8 cellular contexts compared by ENCODE assay signal in the genomic region with DNA sequence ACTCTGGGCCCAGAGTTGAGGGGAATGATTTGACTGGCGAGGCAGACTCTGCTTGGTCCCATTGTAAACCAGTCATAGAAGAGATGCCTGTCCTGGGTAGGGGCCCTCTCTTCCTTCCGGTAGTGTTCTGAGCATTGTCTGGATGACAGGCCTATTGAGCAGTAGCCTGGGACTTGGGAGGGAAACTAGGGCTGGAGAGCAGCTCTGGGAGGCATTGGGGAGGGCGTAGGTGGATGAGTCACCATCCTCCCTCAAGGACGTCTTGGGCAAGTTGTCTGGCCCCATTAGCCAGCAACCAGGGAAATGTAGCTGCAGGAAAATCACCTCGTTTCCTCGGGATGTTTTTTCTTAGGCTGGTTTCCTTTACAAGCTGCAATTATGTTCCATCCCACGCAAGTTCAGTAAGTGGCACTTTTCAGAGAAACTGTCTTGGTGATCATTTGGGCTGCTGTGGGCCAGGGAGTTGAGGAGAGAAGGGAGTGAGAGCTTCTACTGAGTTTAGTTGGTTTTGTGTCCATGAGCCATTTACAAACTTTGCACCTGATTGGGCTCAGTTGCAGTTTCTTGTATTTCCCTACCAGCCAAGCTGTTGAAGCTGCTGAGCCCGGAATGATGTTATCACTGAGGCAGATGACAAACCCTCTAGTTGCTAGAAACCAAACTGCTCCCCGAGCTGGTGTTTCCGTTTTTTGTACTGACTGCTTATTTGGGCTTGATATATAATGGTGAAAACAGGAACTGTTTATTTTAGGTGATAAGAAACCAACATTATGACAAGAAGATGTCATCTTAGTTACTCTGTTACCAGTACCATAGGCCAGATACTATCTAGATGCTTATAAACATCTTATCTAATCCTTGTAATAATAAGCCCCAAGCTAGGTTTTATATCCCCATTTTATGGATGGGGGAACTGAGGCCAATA.
DNase-seq lines count a peak whose midpoint lies in the region; ATAC-seq, FAIRE-seq and TF ChIP-seq lines count a peak whose summit lies in the region.

No MANE protein-coding gene starts in this region.

- peaks cover 34% of the 10 kb centered on the region for H3K4me1 ChIP-seq in GM12878 (ENCODE audit: control insufficient read depth, insufficient read depth, low read length)

- in situ Hi-C loops in GM12878 (cut with MboI) = no loop called here

- H3K27ac ChIP-seq in GM12878 (ENCODE audit: control insufficient read depth, insufficient read depth) = peak overlapping the region; percentile 87

- POLR2A ChIA-PET in GM12878 (lab: Charles Lee) = interaction anchor here (0.6 to 2.1 kb wide), 12 partner anchors 11 to 147 kb away, joined by 3 to 11 read pairs (median 4); no protein-coding TSS in a partner anchor

- peak; percentile 36 to 60; a peak in 1 of 4 replicates for TF ChIP-seq EP300 in GM12878 (IDR thresholded peaks at IDR 0.05; ENCODE audit: borderline replicate concordance in 1 of 2, control insufficient read depth in 1 of 2, low read depth in 2 of 2, low read length in 2 of 2)

- H2AFZ ChIP-seq in GM12878 (ENCODE audit: control insufficient read depth, low read depth, low read length) = peak overlapping the region; percentile 44

- H3K9me3 ChIP-seq in GM12878 (replicated peaks; ENCODE audit: control insufficient read depth, insufficient read depth, low read length) = no peaks in the 10 kb centered on the region

- RAD21 ChIA-PET in GM12878 (lab: Charles Lee; ENCODE audit: unreplicated experiment) = interaction anchor here (0.7 to 2.2 kb wide), 27 partner anchors 9 to 427 kb away, joined by 3 to 25 read pairs (median 4); no protein-coding TSS in a partner anchor

- H3K79me2 ChIP-seq in GM12878 (ENCODE audit: control insufficient read depth, insufficient read depth, low read length) = peaks cover 14% of the 10 kb centered on the region

- DNase-seq in AG09309 (ENCODE audit: low read depth) (peak; percentile 90), SW 1271 (lab: John Stamatoyannopoulos, UW) (peak; percentile 7 to 53), GM12878 (ENCODE audit: low read depth, low spot score) (peak; percentile 86), inferior parietal cortex (ENCODE audit: extremely low spot score) (peak; percentile 43), NCI-H146 treated with DMSO at 0.1 percent for 48 hours (lab: John Stamatoyannopoulos, UW; ENCODE audit: unreplicated experiment) (no peak)
- DNase-seq in stimulated activated CD4-positive, alpha-beta T cell treated with anti-CD3 and anti-CD28 coated beads, Interleukin-12 subunit alpha, Interleukin-12 subunit beta, amount 100 ng/mL, for 48 hours (ENCODE audit: low read depth in 2 of 3, low spot score in 1 of 3) = peak; percentile 33 to 50 (median 38)

- CTCF ChIA-PET in GM12878 (lab: Yijun Ruan, JAX) = interaction anchor here (0.7 to 2.0 kb wide), 14 partner anchors 10 to 223 kb away, joined by 3 to 9 read pairs (median 4); no protein-coding TSS in a partner anchor

- TF ChIP-seq CTCF in AG09309 (IDR thresholded peaks at IDR 0.05; ENCODE audit: control insufficient read depth, insufficient read depth, low read depth, low read length, missing control alignments) = no peak
- 0 out of 6 replicates have a peak, but pooled peaks of 1 of the 3 experiments have one; percentile 4 for TF ChIP-seq CTCF in GM12878 (IDR thresholded peaks at IDR 0.05 in 2 of 3, conservative IDR thresholded peaks at IDR 0.05 in 1 of 3; ENCODE audit: control insufficient read depth in 2 of 3, extremely low read depth in 1 of 3, insufficient read depth in 1 of 3, low read depth in 3 of 3, low read length in 3 of 3)

- H3K4me3 ChIP-seq in AG09309 (ENCODE audit: control insufficient read depth, low read depth, low read length) (no peak overlapping the region; the same call in 1 of the 2 replicates), GM12878 (no peak overlapping the region)

- under 1% methylated on average over 10 of the region's 10 CpGs for WGBS in GM12878 (ENCODE audit: insufficient coverage, insufficient replicate concordance, low lambda C conversion rate, missing lambda C conversion rate)

- H3K27me3 ChIP-seq in GM12878 (replicated peaks in 1 of 2; ENCODE audit: control insufficient read depth in 2 of 2, insufficient read depth in 2 of 2, low read length in 1 of 2) = no peaks in the 10 kb centered on the region

- intact Hi-C loops in GM12878 (cut with micrococcal nuclease; ENCODE audit: unreplicated experiment) = loop anchor here (2.0 to 10.0 kb wide), 3 partner anchors 34 to 450 kb away; no protein-coding TSS in a partner anchor

- no peak for TF ChIP-seq POLR2A in GM12878 (IDR thresholded peaks at IDR 0.05; ENCODE audit: low read depth, low read length)

- BruUV-seq in GM12878 (replicated peaks; lab: Mats Ljungman, UMichigan) = no TSS peak

- ATAC-seq in GM19372 (IDR thresholded peaks at IDR 0.05; ENCODE audit: low read depth, unreplicated experiment) (peak; percentile 76), HG03439 (IDR thresholded peaks at IDR 0.05; ENCODE audit: unreplicated experiment) (peak; percentile 75), GM12878 (peak; percentile 90)

- H3K9ac ChIP-seq in GM12878 (ENCODE audit: control insufficient read depth, insufficient read depth, low read length) = peak overlapping the region; percentile 18; the same call in 1 of the 2 replicates

- H3K36me3 ChIP-seq in GM12878 (ENCODE audit: control insufficient read depth in 2 of 2, insufficient read depth in 2 of 2, low read length in 1 of 2) = peaks cover 0 to 8% of the 10 kb centered on the region in 2 experiments; a peak in 2 of 4 replicates

- FAIRE-seq in GM12878 (lab: Jason Lieb, UNC) = peak; percentile 95

- H4K20me1 ChIP-seq in GM12878 (ENCODE audit: control insufficient read depth, insufficient read depth) = no peaks in the 10 kb centered on the region

- peak; percentile 32 for TF ChIP-seq RAD21 in GM12878 (IDR thresholded peaks at IDR 0.05; ENCODE audit: insufficient read depth, low read depth, low read length)

- SMC1A ChIA-PET in GM12878 (lab: Charles Lee; ENCODE audit: uncharacterized antibody, unreplicated experiment) = interaction anchor here (0.7 to 3.0 kb wide), 38 partner anchors 10 to 223 kb away, joined by 3 to 21 read pairs (median 4); no protein-coding TSS in a partner anchor

- H3K4me2 ChIP-seq in GM12878 (ENCODE audit: control insufficient read depth, insufficient read depth) = peak overlapping the region; percentile 78

TF ChIP-seq in GM12878, 131 proteins besides CTCF, POLR2A, EP300 and RAD21 (continues in another document):
- TF ChIP-seq ZNF217 (IDR thresholded peaks at IDR 0.05) (no peak), SPI1 (IDR thresholded peaks at IDR 0.05; ENCODE audit: borderline replicate concordance, insufficient read depth, low read depth, low read length) (peak; percentile 83), ZSCAN29 (IDR thresholded peaks at IDR 0.05) (no peak), IRF4 (IDR thresholded peaks at IDR 0.05; ENCODE audit: low read depth, low read length) (0 out of 2 replicates have a peak, but pooled peaks have one; percentile 25), TCF7 (IDR thresholded peaks at IDR 0.05; ENCODE audit: borderline replicate concordance) (no peak), MLLT1 (IDR thresholded peaks at IDR 0.05) (no peak), SMAD1 (IDR thresholded peaks at IDR 0.05; ENCODE audit: low read depth, partially characterized antibody) (no peak), RFX5 (IDR thresholded peaks at IDR 0.05; ENCODE audit: low read depth, low read length) (no peak), WRNIP1 (IDR thresholded peaks at IDR 0.05; ENCODE audit: borderline replicate concordance, low read depth, low read length) (no peak), NKRF (conservative IDR thresholded peaks at IDR 0.05) (no peak), ATF7 (IDR thresholded peaks at IDR 0.05; ENCODE audit: low read depth) (peak; percentile 74), NFIC (IDR thresholded peaks at IDR 0.05; ENCODE audit: low read depth, low read length) (peak; percentile 20; the same call in 1 of the 2 replicates), CHD1 (IDR thresholded peaks at IDR 0.05; ENCODE audit: low read depth, low read length) (0 out of 2 replicates have a peak, but pooled peaks have one; percentile 82)
